In the genomic region with DNA sequence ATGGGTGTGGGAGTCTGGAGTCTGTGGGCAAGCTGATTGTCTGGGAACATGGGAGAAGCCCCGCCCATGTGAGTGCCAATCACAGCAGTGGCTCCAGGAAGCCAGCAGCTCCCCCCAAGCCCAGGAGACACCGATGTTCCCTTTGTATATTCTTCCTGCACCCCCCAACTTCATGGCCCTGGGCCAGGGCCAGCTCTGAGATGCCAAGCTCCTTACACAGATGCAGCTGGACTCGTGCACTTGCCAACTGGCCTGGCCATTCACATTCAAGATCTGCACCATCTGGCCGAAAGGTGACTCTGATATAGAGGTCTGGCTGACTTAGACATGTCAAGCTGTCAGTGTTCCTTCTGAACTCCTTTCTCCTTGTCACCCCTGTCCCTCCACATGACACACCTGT, we compare ENCODE assay signal across 19 cellular contexts. TPM values are rescaled to one million over a fixed set of nuclear protein-coding genes. Genes with fewer than 3 reads are reported as not detected.
"Had no signal": no experiment of that assay in that cellular context is flagged by ENCODE, and none has a peak within 500 bp of the region (broad histone marks: within the 10 kb centered on the region; RNA-seq: fewer than 3 reads in every experiment).

No MANE protein-coding gene starts in this region.

- H3K4me3 ChIP-seq: lower lobe of right lung, skin epidermis, stomach, thoracic aorta had no signal

- ATAC-seq: esophagus mucosa, lower lobe of right lung had no signal

- DNase-seq: activated CD4-positive, alpha-beta T cell treated with anti-CD3 and anti-CD28 coated beads, Interleukin-2, amount 50 U/mL, for 4 hours; activated CD4-positive, CD25-positive, alpha-beta regulatory T cell treated with anti-CD3 and anti-CD28 coated beads, Interleukin-2, amount 50 U/mL, for 72 hours; activated gamma-delta T cell; activated naive CD8-positive, alpha-beta T cell treated with anti-CD3 and anti-CD28 coated beads for 36 hours; activated T-cell treated with anti-CD3 and anti-CD28 coated beads, Interleukin-2, amount 50 U/mL, for 24 hours; glutamatergic neuron; immature natural killer cell; lower lobe of right lung; midbrain; naive B cell; stimulated activated CD4-positive, alpha-beta T cell treated with anti-CD3 and anti-CD28 coated beads, Interleukin-4, amount 100 ng/mL, for 4 hours; stomach had no signal

- H3K27ac ChIP-seq: lower lobe of right lung, neutrophil, skin epidermis, stomach, thoracic aorta had no signal

- H3K27me3 ChIP-seq: neutrophil, stomach had no signal

- H3K36me3 ChIP-seq: lower lobe of right lung, neutrophil, stomach, thoracic aorta had no signal

- H3K4me1 ChIP-seq: lower lobe of right lung, stomach had no signal

- H3K9me3 ChIP-seq: lower lobe of right lung, neutrophil, thoracic aorta had no signal

RNA-seq across cellular contexts. Expression of a gene that starts 50.5 kb away (rescaled TPM):
- total RNA-seq: activated naive CD8-positive, alpha-beta T cell treated with anti-CD3 and anti-CD28 coated beads for 36 hours; bronchial epithelial cell; chondrocyte; esophagus mucosa; fibroblast of villous mesenchyme; lower lobe of right lung; stomach; thoracic aorta had no signal
- polyA plus RNA-seq: immature natural killer cell, stomach had no signal
